Comparison of ENCODE assay signal across 8 cellular contexts in the genomic region with DNA sequence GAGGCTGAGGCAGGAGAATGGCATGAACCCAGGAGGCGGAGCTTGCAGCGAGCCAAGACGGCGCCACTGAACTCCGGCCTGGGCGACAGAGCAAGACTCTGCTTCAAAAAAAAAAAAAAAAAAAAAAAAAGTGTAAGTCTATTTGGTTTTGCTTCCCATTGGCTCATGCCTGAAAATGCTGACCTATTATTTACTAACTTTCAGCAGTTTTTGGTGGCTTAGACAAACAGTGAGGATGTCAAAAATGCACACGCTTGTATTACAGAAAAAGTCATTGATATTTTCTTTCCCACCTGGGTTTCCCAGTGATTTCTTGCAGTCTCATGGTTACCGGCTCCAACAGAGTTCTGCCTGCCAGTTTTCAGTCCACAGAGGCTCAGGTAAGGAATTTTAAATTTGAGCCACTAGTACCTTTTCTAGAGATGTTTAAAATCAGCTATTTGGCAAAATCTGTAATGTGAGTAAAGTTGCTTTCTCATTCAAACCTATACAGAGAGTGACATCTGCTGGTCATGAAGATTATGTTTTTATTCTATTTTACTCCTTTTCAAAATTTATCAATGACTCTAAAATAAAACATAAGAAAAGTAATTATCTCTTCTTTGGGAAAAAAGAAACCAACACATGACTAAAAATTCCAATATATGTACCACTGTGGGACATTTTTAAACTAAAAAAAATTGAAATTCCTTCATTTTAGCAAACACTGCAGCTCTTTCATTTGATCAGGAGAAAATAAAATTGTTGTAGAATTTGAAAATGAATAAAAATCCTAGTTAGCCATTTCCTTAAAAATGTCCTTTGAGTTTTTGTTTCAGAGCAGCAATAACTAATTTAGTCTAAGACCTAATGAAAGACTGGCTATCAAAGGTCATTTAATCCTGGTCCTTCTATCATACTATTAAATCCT. TPM values are rescaled to one million over a fixed set of nuclear protein-coding genes. Genes with fewer than 3 reads are reported as not detected.
DNase-seq lines count a peak whose midpoint lies in the region; ATAC-seq and TF ChIP-seq lines count a peak whose summit lies in the region.

No MANE protein-coding gene starts in this region.

- H3K36me3 ChIP-seq in brain microvascular endothelial cell (replicated peaks) = no peaks in the 10 kb centered on the region

- no peaks in the 10 kb centered on the region for H3K4me1 Mint-ChIP-seq in activated T-helper 2 cell treated with anti-CD3 and anti-CD28 coated beads, Interferon-gamma antibody, Interleukin-2, Interleukin-4, amounts not matched to agents 10 μg/mL and 5 μg/mL and 100 μg/mL, durations not matched to agents 14 hours and 24 hours and 36 hours (ENCODE audit: low read depth)

- peaks cover 2% of the 10 kb centered on the region for H3K27me3 Mint-ChIP-seq in activated T-helper 2 cell treated with anti-CD3 and anti-CD28 coated beads, Interferon-gamma antibody, Interleukin-2, Interleukin-4, amounts not matched to agents 10 μg/mL and 5 μg/mL and 100 μg/mL, durations not matched to agents 14 hours and 24 hours and 36 hours (ENCODE audit: low read depth)

- ATAC-seq in HG03469 (IDR thresholded peaks at IDR 0.05; ENCODE audit: unreplicated experiment) (no peak), HG03095 (IDR thresholded peaks at IDR 0.05; ENCODE audit: unreplicated experiment) (no peak)

- H3K4me3 ChIP-seq in Jurkat, Clone E6-1 (ENCODE audit: low read length) = no peak overlapping the region
- H3K4me3 ChIP-seq in brain microvascular endothelial cell (ENCODE audit: low read depth, low read length) = no peak overlapping the region

- peaks cover 6% of the 10 kb centered on the region for H3K36me3 Mint-ChIP-seq in activated T-helper 2 cell treated with anti-CD3 and anti-CD28 coated beads, Interferon-gamma antibody, Interleukin-2, Interleukin-4, amounts not matched to agents 10 μg/mL and 5 μg/mL and 100 μg/mL, durations not matched to agents 14 hours and 24 hours and 36 hours (ENCODE audit: low read depth)

- TF ChIP-seq CTCF in brain microvascular endothelial cell (IDR thresholded peaks at IDR 0.05; ENCODE audit: low read depth, low read length, missing control alignments) = peak; percentile 36

- peak; percentile 25 for DNase-seq in DMS53 treated with DMSO at 0.1 percent for 48 hours (lab: John Stamatoyannopoulos, UW; ENCODE audit: unreplicated experiment)
- DNase-seq in Jurkat, Clone E6-1 (ENCODE audit: low read depth, low spot score) = peak; percentile 20
- DNase-seq in brain microvascular endothelial cell = no peak
- DNase-seq in midbrain (lab: John Stamatoyannopoulos, UW) = peak; percentile 38
- no peak for DNase-seq in activated T-helper 2 cell treated with anti-CD3 and anti-CD28 coated beads, Interferon-gamma antibody, Interleukin-2, Interleukin-4, amounts not matched to agents 10 μg/mL and 5 μg/mL and 100 μg/mL, durations not matched to agents 14 hours and 24 hours and 36 hours (ENCODE audit: low spot score)
- no peak for DNase-seq in NCI-H226

- intact Hi-C loops in activated T-helper 2 cell treated with anti-CD3 and anti-CD28 coated beads, Interferon-gamma antibody, Interleukin-2, Interleukin-4, amounts not matched to agents 10 μg/mL and 5 μg/mL and 100 μg/mL, durations not matched to agents 14 hours and 24 hours and 36 hours (cut with micrococcal nuclease) = loop anchor here (1.0 kb wide), 1 partner anchor 192 kb away; no protein-coding TSS in a partner anchor

- H3K4me3 Mint-ChIP-seq in activated T-helper 2 cell treated with anti-CD3 and anti-CD28 coated beads, Interferon-gamma antibody, Interleukin-2, Interleukin-4, amounts not matched to agents 10 μg/mL and 5 μg/mL and 100 μg/mL, durations not matched to agents 14 hours and 24 hours and 36 hours (ENCODE audit: low read depth) = no peak overlapping the region

- in situ Hi-C loops in brain microvascular endothelial cell (cut with HindIII; ENCODE audit: low pct_ligation_motif_present, low sequenced_read_pairs) = no loop called here

- H3K27me3 ChIP-seq in brain microvascular endothelial cell (replicated peaks) = no peaks in the 10 kb centered on the region

- no peak overlapping the region for H3K27ac ChIP-seq in brain microvascular endothelial cell

- H3K27ac Mint-ChIP-seq in activated T-helper 2 cell treated with anti-CD3 and anti-CD28 coated beads, Interferon-gamma antibody, Interleukin-2, Interleukin-4, amounts not matched to agents 10 μg/mL and 5 μg/mL and 100 μg/mL, durations not matched to agents 14 hours and 24 hours and 36 hours = no peak overlapping the region

- H3K9me3 Mint-ChIP-seq in activated T-helper 2 cell treated with anti-CD3 and anti-CD28 coated beads, Interferon-gamma antibody, Interleukin-2, Interleukin-4, amounts not matched to agents 10 μg/mL and 5 μg/mL and 100 μg/mL, durations not matched to agents 14 hours and 24 hours and 36 hours = peaks cover 17% of the 10 kb centered on the region

RNA-seq across cellular contexts. Expression of gene FAM200C, which starts 8.8 kb away (rescaled TPM):
- 1.9 TPM for polyA plus RNA-seq in Jurkat, Clone E6-1 (2012; ENCODE audit: insufficient read depth, insufficient read length)
- 1.3 and 1.4 TPM in 2 replicates for total RNA-seq in activated T-helper 2 cell treated with anti-CD3 and anti-CD28 coated beads, Interferon-gamma antibody, Interleukin-2, Interleukin-4, amounts not matched to agents 10 μg/mL and 5 μg/mL and 100 μg/mL, durations not matched to agents 14 hours and 24 hours and 36 hours

RNA-seq across cellular contexts. Expression of gene C1QTNF2, which starts 20.6 kb away (rescaled TPM):
- polyA plus RNA-seq in Jurkat, Clone E6-1 (2012; ENCODE audit: insufficient read depth, insufficient read length) = not detected
- total RNA-seq in activated T-helper 2 cell treated with anti-CD3 and anti-CD28 coated beads, Interferon-gamma antibody, Interleukin-2, Interleukin-4, amounts not matched to agents 10 μg/mL and 5 μg/mL and 100 μg/mL, durations not matched to agents 14 hours and 24 hours and 36 hours = not detected in 2 replicates

RNA-seq across cellular contexts. Expression of gene SLU7, which starts 27.8 kb away (rescaled TPM):
- 80.3 TPM for polyA plus RNA-seq in Jurkat, Clone E6-1 (2012; ENCODE audit: insufficient read depth, insufficient read length)
- total RNA-seq in activated T-helper 2 cell treated with anti-CD3 and anti-CD28 coated beads, Interferon-gamma antibody, Interleukin-2, Interleukin-4, amounts not matched to agents 10 μg/mL and 5 μg/mL and 100 μg/mL, durations not matched to agents 14 hours and 24 hours and 36 hours = 41.3 and 44.3 TPM in 2 replicates

RNA-seq across cellular contexts. Expression of gene PTTG1, which starts 30.6 kb away (rescaled TPM):
- 390 TPM for polyA plus RNA-seq in Jurkat, Clone E6-1 (2012; ENCODE audit: insufficient read depth, insufficient read length)
- 142 and 146 TPM in 2 replicates for total RNA-seq in activated T-helper 2 cell treated with anti-CD3 and anti-CD28 coated beads, Interferon-gamma antibody, Interleukin-2, Interleukin-4, amounts not matched to agents 10 μg/mL and 5 μg/mL and 100 μg/mL, durations not matched to agents 14 hours and 24 hours and 36 hours

Comparison
In these comparisons a context has a peak if more than half of its experiments do, and no peak if none do; other contexts are left out.
1. DNase-seq: peak in DMS53 treated with DMSO at 0.1 percent for 48 hours (single experiment), Jurkat, Clone E6-1 (single experiment) and midbrain (single experiment); none in brain microvascular endothelial cell (single experiment), activated T-helper 2 cell treated with anti-CD3 and anti-CD28 coated beads, Interferon-gamma antibody, Interleukin-2, Interleukin-4, amounts not matched to agents 10 μg/mL and 5 μg/mL and 100 μg/mL, durations not matched to agents 14 hours and 24 hours and 36 hours (single experiment) and NCI-H226 (single experiment).